16 cellular contexts compared by ENCODE assay signal in genomic region chr2:234630676-234631350, GRCh38.
DNase-seq lines count a peak whose midpoint lies in the region; TF ChIP-seq lines count a peak whose summit lies in the region.
"Had no signal": no experiment of that assay in that cellular context is flagged by ENCODE, and none has a peak within 500 bp of the region (broad histone marks: within the 10 kb centered on the region; RNA-seq: fewer than 3 reads in every experiment).

No MANE protein-coding gene starts in this region.

- peaks cover 0 to 2% (median 0%) of the 10 kb centered on the region in 8 donors for H3K9me3 Mint-ChIP-seq in CD4-positive, alpha-beta memory T cell

- H3K9ac ChIP-seq in GM23248 (no peak overlapping the region), trophoblast cell (ENCODE audit: low read length) (no peak overlapping the region), Karpas-422 (ENCODE audit: low read length) (no peak overlapping the region)

- H3K79me2 ChIP-seq in GM23248 (ENCODE audit: insufficient read depth): no peaks in the 10 kb centered on the region
- H3K79me2 ChIP-seq in trophoblast cell (ENCODE audit: control insufficient read depth, insufficient read depth, low read length, poor library complexity): no peaks in the 10 kb centered on the region
- H3K79me2 ChIP-seq in Karpas-422 (ENCODE audit: low read length): no peaks in the 10 kb centered on the region

- in situ Hi-C loops in GM23248 (cut with MboI) (no loop called here), GM13976 (cut with MboI; ENCODE audit: low sequenced_read_pairs, unreplicated experiment) (no loop called here)

- H3F3A ChIP-seq in GM23248 (ENCODE audit: insufficient read depth): no peaks in the 10 kb centered on the region

- no peak overlapping the region for H2BK120ac ChIP-seq in trophoblast cell (ENCODE audit: insufficient read depth, low read length, poor library complexity)

- H2AFZ ChIP-seq in GM23248 (no peak overlapping the region), trophoblast cell (ENCODE audit: insufficient read depth, low read length, poor library complexity) (no peak overlapping the region), Karpas-422 (ENCODE audit: low read length) (no peak overlapping the region)

- H3K9me3 ChIP-seq in GM23248 (ENCODE audit: low read depth) (no peaks in the 10 kb centered on the region), trophoblast cell (ENCODE audit: insufficient read depth, low read depth, low read length) (no peaks in the 10 kb centered on the region), Karpas-422 (ENCODE audit: low read length) (no peaks in the 10 kb centered on the region)
- H3K9me3 ChIP-seq in CD4-positive, alpha-beta memory T cell (ENCODE audit: control insufficient read depth in 1 of 2, low read length in 2 of 2): no peaks in the 10 kb centered on the region
- H3K9me3 ChIP-seq: body of pancreas, uterus had no signal

- no peak overlapping the region for H2BK12ac ChIP-seq in trophoblast cell (ENCODE audit: low read length)

- no peak overlapping the region for H4K8ac ChIP-seq in trophoblast cell (ENCODE audit: low read depth, low read length)

- WGBS in GM23248 (ENCODE audit: low coverage in 1 of 2, low lambda C conversion rate in 2 of 2, missing lambda C conversion rate in 2 of 2), 2 experiments: 66 to 73% methylated on average over 10 of the region's 10 CpGs
- WGBS in trophoblast cell (ENCODE audit: extremely low coverage, insufficient coverage, insufficient read length): no CpG with 5 or more reads among the region's 10 CpGs

- H3K14ac ChIP-seq in trophoblast cell (ENCODE audit: low read length): no peak overlapping the region

- no peaks in the 10 kb centered on the region for H3K4me1 Mint-ChIP-seq in CD4-positive, alpha-beta memory T cell

- no peaks in the 10 kb centered on the region for H3K27me3 ChIP-seq in GM23248 (replicated peaks; ENCODE audit: insufficient read depth)
- H3K27me3 ChIP-seq in trophoblast cell (ENCODE audit: insufficient read depth, low read length): no peaks in the 10 kb centered on the region
- H3K27me3 ChIP-seq in Karpas-422 (ENCODE audit: low read length): no peaks in the 10 kb centered on the region
- H3K27me3 ChIP-seq in CD4-positive, alpha-beta memory T cell (ENCODE audit: insufficient read depth, low read length): peaks cover 4% of the 10 kb centered on the region
- H3K27me3 ChIP-seq: body of pancreas, foreskin keratinocyte, uterus had no signal

- CTCF ChIA-PET in RWPE1 (lab: Yijun Ruan, JAX): interaction anchor here (0.7 kb wide), 1 partner anchor 111 kb away, joined by 3 read pairs; no protein-coding TSS in a partner anchor
- CTCF ChIA-PET in CD4-positive, alpha-beta memory T cell (lab: Charles Lee; ENCODE audit: partially characterized antibody): no interaction called here

- H3K9me2 ChIP-seq in GM23248 (ENCODE audit: insufficient read depth) (no peaks in the 10 kb centered on the region), Karpas-422 (replicated peaks; ENCODE audit: insufficient read depth, low read length) (no peaks in the 10 kb centered on the region)

- no peak overlapping the region for H3K4ac ChIP-seq in trophoblast cell (ENCODE audit: low read depth, low read length)

- H3K27ac ChIP-seq in GM23248 (no peak overlapping the region), RWPE1 (no peak overlapping the region), trophoblast cell (ENCODE audit: low read depth, low read length) (no peak overlapping the region), Karpas-422 (ENCODE audit: low read length) (no peak overlapping the region)
- no peak overlapping the region for H3K27ac ChIP-seq in CD4-positive, alpha-beta memory T cell (ENCODE audit: low read depth, low read length)
- H3K27ac ChIP-seq: body of pancreas, foreskin keratinocyte, uterus had no signal

- H3K36me3 ChIP-seq in GM23248 (ENCODE audit: low read depth) (no peaks in the 10 kb centered on the region), trophoblast cell (ENCODE audit: control insufficient read depth in 1 of 2, insufficient read depth in 2 of 2, low read length in 2 of 2) (no peaks in the 10 kb centered on the region), Karpas-422 (ENCODE audit: insufficient read depth, low read length) (no peaks in the 10 kb centered on the region)
- no peaks in the 10 kb centered on the region for H3K36me3 ChIP-seq in CD4-positive, alpha-beta memory T cell (ENCODE audit: insufficient read depth, low read length)
- H3K36me3 ChIP-seq: uterus had no signal

- peaks cover 11 to 13% of the 10 kb centered on the region in 2 donors for H3K27me3 Mint-ChIP-seq in CD4-positive, alpha-beta memory T cell

- no peak for TF ChIP-seq CTCF in RWPE1 (conservative IDR thresholded peaks at IDR 0.05; ENCODE audit: low read depth)
- no peak for TF ChIP-seq CTCF in fibroblast of villous mesenchyme (IDR thresholded peaks at IDR 0.05; ENCODE audit: insufficient read depth, low read depth, low read length)
- TF ChIP-seq CTCF in GM13976 (IDR thresholded peaks at IDR 0.05; ENCODE audit: borderline replicate concordance, control extremely low read depth, extremely low read depth, insufficient read depth, missing control alignments): no peak

- H2AK5ac ChIP-seq in trophoblast cell (ENCODE audit: low read length): no peak overlapping the region

- POLR2A ChIA-PET in RWPE1 (lab: Yijun Ruan, JAX; ENCODE audit: low non-redundant PET): no interaction called here
- POLR2A ChIA-PET in CD4-positive, alpha-beta memory T cell (lab: Charles Lee; ENCODE audit: partially characterized antibody): no interaction called here

- no peak overlapping the region for H4K12ac ChIP-seq in trophoblast cell (ENCODE audit: low read depth, low read length)

- DNase-seq in GM23248 (peak; percentile 12), RWPE1 (ENCODE audit: low spot score) (peak; percentile 31), fibroblast of villous mesenchyme (ENCODE audit: low read depth) (peak; percentile 87), trophoblast cell (peak; percentile 53 to 62), NCI-H2196 treated with DMSO at 0.1 percent for 48 hours (lab: John Stamatoyannopoulos, UW; ENCODE audit: unreplicated experiment) (no peak), Karpas-422 (no peak), GM13976 (ENCODE audit: low spot score) (no peak)
- DNase-seq in CD4-positive, alpha-beta memory T cell: no peak
- DNase-seq: body of pancreas; effector CD8-positive, alpha-beta T cell; HCEC 1CT; midbrain; NCI-H446 treated with DMSO at 0.1 percent for 48 hours; stimulated activated naive CD8-positive, alpha-beta T cell treated with anti-CD3 and anti-CD28 coated beads, Interleukin-15, Interleukin-2, amounts not matched to agents 100 U/mL and 50 U/mL, for 24 hours; uterus had no signal

- no peaks in the 10 kb centered on the region for H3K36me3 Mint-ChIP-seq in CD4-positive, alpha-beta memory T cell

- H3K27ac Mint-ChIP-seq in CD4-positive, alpha-beta memory T cell: no peak overlapping the region

- intact Hi-C loops in CD4-positive, alpha-beta memory T cell (cut with micrococcal nuclease): no loop called here

- H3K4me3 Mint-ChIP-seq in CD4-positive, alpha-beta memory T cell: no peak overlapping the region

- no peak overlapping the region for H4K91ac ChIP-seq in trophoblast cell (ENCODE audit: low read depth, low read length)

- no peaks in the 10 kb centered on the region for H4K20me1 ChIP-seq in GM23248 (ENCODE audit: insufficient read depth)
- no peaks in the 10 kb centered on the region for H4K20me1 ChIP-seq in Karpas-422 (ENCODE audit: insufficient read depth, low read depth, low read length)

- H3K4me3 ChIP-seq in GM23248 (no peak overlapping the region), fibroblast of villous mesenchyme (ENCODE audit: low read depth, low read length) (no peak overlapping the region), trophoblast cell (ENCODE audit: low read depth, low read length) (no peak overlapping the region), Karpas-422 (ENCODE audit: low read length) (no peak overlapping the region)
- H3K4me3 ChIP-seq in CD4-positive, alpha-beta memory T cell (ENCODE audit: low read length in 2 of 2): no peak overlapping the region
- H3K4me3 ChIP-seq: body of pancreas, uterus had no signal

- H2BK5ac ChIP-seq in trophoblast cell (ENCODE audit: low read depth, low read length, poor library complexity): no peak overlapping the region

- no peak overlapping the region for H3K23ac ChIP-seq in trophoblast cell (ENCODE audit: low read length)

- H3K4me2 ChIP-seq in GM23248 (ENCODE audit: unreplicated experiment) (no peak overlapping the region), trophoblast cell (ENCODE audit: low read length) (peak overlapping the region; percentile 0), Karpas-422 (ENCODE audit: low read depth, low read length, poor library complexity, severe bottlenecking) (no peak overlapping the region)

- H3K4me1 ChIP-seq in GM23248 (ENCODE audit: insufficient read depth) (no peaks in the 10 kb centered on the region), trophoblast cell (ENCODE audit: control insufficient read depth in 1 of 2, insufficient read depth in 2 of 2, low read length in 2 of 2) (no peaks in the 10 kb centered on the region), Karpas-422 (ENCODE audit: low read length) (no peaks in the 10 kb centered on the region)
- H3K4me1 ChIP-seq in CD4-positive, alpha-beta memory T cell (ENCODE audit: insufficient read depth, low read length): no peaks in the 10 kb centered on the region
- H3K4me1 ChIP-seq: body of pancreas, foreskin keratinocyte, uterus had no signal

- no peaks in the 10 kb centered on the region for H3K79me1 ChIP-seq in trophoblast cell (ENCODE audit: low read length)

- H3K18ac ChIP-seq in trophoblast cell (ENCODE audit: low read length): no peak overlapping the region

Comparison
In these comparisons a context has a peak if more than half of its experiments do, and no peak if none do; other contexts are left out.
1. DNase-seq: peak in GM23248 (single experiment), RWPE1 (single experiment), fibroblast of villous mesenchyme (single experiment) and trophoblast cell (2 of 2); none in NCI-H2196 treated with DMSO at 0.1 percent for 48 hours (single experiment), Karpas-422 (single experiment), GM13976 (single experiment) and CD4-positive, alpha-beta memory T cell (0 of 5).